In genomic region chr5:154519375-154519774, GRCh38 we compare ENCODE assay signal across 15 cellular contexts. TPM values are rescaled to one million over a fixed set of nuclear protein-coding genes. Genes with fewer than 3 reads are reported as not detected.
A peak's percentile ranks its signal among the peaks of the same experiment; 100 is the strongest.
DNase-seq lines count a peak whose midpoint lies in the region; ATAC-seq, FAIRE-seq and TF ChIP-seq lines count a peak whose summit lies in the region.
"Had no signal": no experiment of that assay in that cellular context is flagged by ENCODE, and none has a peak within 500 bp of the region (broad histone marks: within the 10 kb centered on the region; RNA-seq: fewer than 3 reads in every experiment).

No MANE protein-coding gene starts in this region.

- TF ChIP-seq RAD21 in A549 (conservative IDR thresholded peaks at IDR 0.05 in 1 of 2, IDR thresholded peaks at IDR 0.05 in 1 of 2): peak in 1 of 2 experiments; percentile 13; a peak in 1 of 5 replicates

- H3K27me3 ChIP-seq in SJSA1 (replicated peaks): peaks cover 6% of the 10 kb centered on the region

- H3K36me3 ChIP-seq in HEK293 (ENCODE audit: control insufficient read depth in 2 of 2, insufficient read depth in 1 of 2, low read length in 2 of 2) (no peaks in the 10 kb centered on the region), SJSA1 (no peaks in the 10 kb centered on the region)
- H3K36me3 ChIP-seq: gastrocnemius medialis had no signal

- H3K4me3 ChIP-seq in A549 (0 out of 3 replicates have a peak overlapping the region, but pooled peaks have one; percentile 6), HEK293 (ENCODE audit: low read depth, low read length) (no peak overlapping the region), SJSA1 (no peak overlapping the region)
- H3K4me3 ChIP-seq: gastrocnemius medialis had no signal

- TF ChIP-seq CTCF in A549 (IDR thresholded peaks at IDR 0.05) (no peak), HEK293 (tag by site-specific recombination; IDR thresholded peaks at IDR 0.05) (no peak), GM10248 (IDR thresholded peaks at IDR 0.05; ENCODE audit: control extremely low read depth, extremely low read depth, low read depth, missing control alignments) (no peak)

- H3K27ac ChIP-seq in A549: peak overlapping the region; percentile 22 to 39; a peak in 3 of 6 replicates
- no peak overlapping the region for H3K27ac ChIP-seq in HEK293 (ENCODE audit: extremely low read depth, low read depth, low read length)
- no peak overlapping the region for H3K27ac ChIP-seq in SJSA1
- H3K27ac ChIP-seq: gastrocnemius medialis had no signal

- H3K9me3 ChIP-seq in A549: no peaks in the 10 kb centered on the region
- no peaks in the 10 kb centered on the region for H3K9me3 ChIP-seq in HEK293 (ENCODE audit: control insufficient read depth, insufficient read depth, low read depth, low read length)
- H3K9me3 ChIP-seq in SJSA1 (replicated peaks): no peaks in the 10 kb centered on the region
- H3K9me3 ChIP-seq: gastrocnemius medialis had no signal

- peak overlapping the region; percentile 75 for H3K4me2 ChIP-seq in A549

- TF ChIP-seq POLR2A in A549 (IDR thresholded peaks at IDR 0.05; ENCODE audit: low read length): no peak

- CTCF ChIA-PET in A549 (lab: Yijun Ruan, JAX) (interaction anchor here (0.9 to 6.5 kb wide), 11 partner anchors 11 to 93 kb away, joined by 3 to 79 read pairs (median 12); no protein-coding TSS in a partner anchor), HEK293 (lab: Yijun Ruan, JAX) (interaction anchor here (0.6 to 3.6 kb wide), 6 partner anchors 10 to 966 kb away, joined by 3 to 29 read pairs (median 14); no protein-coding TSS in a partner anchor), GM10248 (lab: Yijun Ruan, JAX) (interaction anchor here (1.3 to 4.4 kb wide), 7 partner anchors 13 to 82 kb away, joined by 3 to 92 read pairs (median 14); no protein-coding TSS in a partner anchor)

- DNase-seq in A549 (ENCODE audit: low read depth in 1 of 2, low spot score in 1 of 2) (peak; percentile 53 to 80), SJSA1 (ENCODE audit: low read depth in 1 of 2, low spot score in 2 of 2) (peak; percentile 90 to 92), fibroblast of peridontal ligament (ENCODE audit: extremely low read depth) (peak; percentile 10), KG1 (lab: John Stamatoyannopoulos, UW) (no peak), retina (no peak), GM10248 (ENCODE audit: extremely low spot score) (no peak)
- DNase-seq: activated naive CD8-positive, alpha-beta T cell treated with anti-CD3 and anti-CD28 coated beads, Interleukin-2, amount 10 ng/mL, durations not matched to agents 7 days and 5 days; cortex of kidney; gastrocnemius medialis; NCI-H1048; NCI-H446 treated with DMSO at 0.1 percent for 48 hours; RPMI8226 had no signal

- ATAC-seq in A549 (peak; percentile 76 to 83), HG03520 (IDR thresholded peaks at IDR 0.05; ENCODE audit: unreplicated experiment) (no peak)
- ATAC-seq: gastrocnemius medialis had no signal

- FAIRE-seq in A549 (lab: Jason Lieb, UNC): peak; percentile 51
- FAIRE-seq: urothelium cell line had no signal

- no peak for TF ChIP-seq EP300 in A549 (IDR thresholded peaks at IDR 0.05)

- 0% methylated on average over 2 of the region's 2 CpGs for WGBS in A549 (ENCODE audit: missing lambda C conversion rate)

- peaks cover 32% of the 10 kb centered on the region for H3K4me1 ChIP-seq in A549
- peaks cover 4% of the 10 kb centered on the region; the same call in 1 of the 2 replicates for H3K4me1 ChIP-seq in HEK293 (ENCODE audit: control insufficient read depth, insufficient read depth, low read length)
- peaks cover 44% of the 10 kb centered on the region for H3K4me1 ChIP-seq in SJSA1 (replicated peaks)

- POLR2A ChIA-PET in A549 (lab: Yijun Ruan, JAX) (no interaction called here), HEK293 (lab: Yijun Ruan, JAX) (interaction anchor here (0.8 kb wide), 1 partner anchor 68 kb away, joined by 3 read pairs; no protein-coding TSS in a partner anchor), GM10248 (lab: Yijun Ruan, JAX) (no interaction called here)

TF ChIP-seq in A549, 52 proteins besides CTCF, POLR2A, EP300 and RAD21 (continues in another document):
- peak; percentile 47 for TF ChIP-seq MAX (IDR thresholded peaks at IDR 0.05)
- TF ChIP-seq USF2 (IDR thresholded peaks at IDR 0.05): no peak
- TF ChIP-seq ZFP36 (IDR thresholded peaks at IDR 0.05; ENCODE audit: borderline replicate concordance, partially characterized antibody): no peak
- no peak for TF ChIP-seq ESRRA (IDR thresholded peaks at IDR 0.05; ENCODE audit: borderline replicate concordance, low read length)
- no peak for TF ChIP-seq CHD2 (IDR thresholded peaks at IDR 0.05; ENCODE audit: low read length, partially characterized antibody)
- no peak for TF ChIP-seq E2F6 (IDR thresholded peaks at IDR 0.05; ENCODE audit: borderline replicate concordance, low read depth)
- TF ChIP-seq JUN (IDR thresholded peaks at IDR 0.05): peak in 1 of 2 experiments; percentile 46; a peak in 1 of 5 replicates
- no peak for TF ChIP-seq KDM1A (IDR thresholded peaks at IDR 0.05; ENCODE audit: low read depth)
- TF ChIP-seq BHLHE40 (IDR thresholded peaks at IDR 0.05; ENCODE audit: low read depth, low read length): no peak
- TF ChIP-seq FOXS1 (CRISPR knock-in tag; IDR thresholded peaks at IDR 0.05): no peak
- TF ChIP-seq MYC (IDR thresholded peaks at IDR 0.05; ENCODE audit: borderline replicate concordance, low read length): no peak
- no peak for TF ChIP-seq MAFK (IDR thresholded peaks at IDR 0.05; ENCODE audit: partially characterized antibody)
- no peak for TF ChIP-seq SREBF2 (IDR thresholded peaks at IDR 0.05)
- no peak for TF ChIP-seq RCOR1 (IDR thresholded peaks at IDR 0.05; ENCODE audit: low read depth, low read length)
- no peak for TF ChIP-seq EHMT2 (IDR thresholded peaks at IDR 0.05; ENCODE audit: low read depth)

TF ChIP-seq in HEK293, 187 proteins besides CTCF, POLR2A, EP300 and RAD21:
- TF ChIP-seq, protein P1, sequence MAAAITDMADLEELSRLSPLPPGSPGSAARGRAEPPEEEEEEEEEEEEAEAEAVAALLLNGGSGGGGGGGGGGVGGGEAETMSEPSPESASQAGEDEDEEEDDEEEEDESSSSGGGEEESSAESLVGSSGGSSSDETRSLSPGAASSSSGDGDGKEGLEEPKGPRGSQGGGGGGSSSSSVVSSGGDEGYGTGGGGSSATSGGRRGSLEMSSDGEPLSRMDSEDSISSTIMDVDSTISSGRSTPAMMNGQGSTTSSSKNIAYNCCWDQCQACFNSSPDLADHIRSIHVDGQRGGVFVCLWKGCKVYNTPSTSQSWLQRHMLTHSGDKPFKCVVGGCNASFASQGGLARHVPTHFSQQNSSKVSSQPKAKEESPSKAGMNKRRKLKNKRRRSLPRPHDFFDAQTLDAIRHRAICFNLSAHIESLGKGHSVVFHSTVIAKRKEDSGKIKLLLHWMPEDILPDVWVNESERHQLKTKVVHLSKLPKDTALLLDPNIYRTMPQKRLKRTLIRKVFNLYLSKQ (tag by site-specific recombination; IDR thresholded peaks at IDR 0.05; ENCODE audit: borderline replicate concordance): no peak
- peak; percentile 26; the same call in 1 of the 2 replicates for TF ChIP-seq GLIS1 (tag by site-specific recombination; IDR thresholded peaks at IDR 0.05)
- TF ChIP-seq KLF1 (tag by site-specific recombination; IDR thresholded peaks at IDR 0.05): 0 out of 2 replicates have a peak, but pooled peaks have one; percentile 7

RNA-seq across cellular contexts. Expression of gene HAND1, which starts 41.3 kb away (rescaled TPM):
- polyA plus RNA-seq in A549 (2011; rRNA removed): 0.04 and 0.08 TPM in 2 replicates
- polyA plus RNA-seq in A549 (2012; cell fraction: cytosol; rRNA removed): 0.16 and 0.39 TPM in 2 replicates
- polyA plus RNA-seq in A549 (2012; cell fraction: nucleus; rRNA removed): 0.20 TPM in 1 of 2 replicates, not detected in the other
- polyA plus RNA-seq in A549 (2017; fragmentation: RNase III; extraction: RNeasy Plus Mini Kit Qiagen cat#74134 plus additional on column Dnase treatment): 0.05 TPM in 1 of 3 replicates, not detected in the others
- polyA minus RNA-seq in A549 (2011; rRNA and poly(A)+ RNA removed): not detected in 2 replicates
- not detected in 2 replicates for total RNA-seq in SJSA1 (2014; rRNA removed; shearing (Covaris generic))
- total RNA-seq: activated naive CD8-positive, alpha-beta T cell treated with anti-CD3 and anti-CD28 coated beads, Interleukin-2, amount 10 ng/mL, durations not matched to agents 7 days and 5 days; gastrocnemius medialis had no signal

Comparison
In these comparisons a context has a peak if more than half of its experiments do, and no peak if none do; other contexts are left out.
1. DNase-seq: peak in A549 (2 of 2), SJSA1 (2 of 2) and fibroblast of peridontal ligament (single experiment); none in KG1 (single experiment), retina (single experiment) and GM10248 (single experiment).
2. H3K27ac ChIP-seq: peak in A549 (2 of 2); none in HEK293 (single experiment) and SJSA1 (single experiment).